ENCODE assay signal across 28 cellular contexts in genomic region chr19:19209372-19209771, GRCh38. TPM values are rescaled to one million over a fixed set of nuclear protein-coding genes. Genes with fewer than 3 reads are reported as not detected.
DNase-seq lines count a peak whose midpoint lies in the region; ATAC-seq, FAIRE-seq and TF ChIP-seq lines count a peak whose summit lies in the region.
"Had no signal": no experiment of that assay in that cellular context is flagged by ENCODE, and none has a peak within 500 bp of the region (broad histone marks: within the 10 kb centered on the region; RNA-seq: fewer than 3 reads in every experiment).

No MANE protein-coding gene starts in this region.

- CTCF ChIA-PET in K562 (lab: Yijun Ruan, JAX; ENCODE audit: low intra/inter-chr PET ratio): no interaction called here

- H3K9me3 ChIP-seq in K562 (replicated peaks; ENCODE audit: control insufficient read depth, insufficient read depth, low read depth, low read length): no peaks in the 10 kb centered on the region
- H3K9me3 ChIP-seq: esophagus muscularis mucosa, HAP-1, neutrophil had no signal

- TF ChIP-seq RAD21 in K562 (CRISPR knock-in tag; conservative IDR thresholded peaks at IDR 0.05 in 1 of 2, IDR thresholded peaks at IDR 0.05 in 1 of 2): no peak

- peak; percentile 57 for ATAC-seq in K562
- no peak for ATAC-seq in HG03342 (IDR thresholded peaks at IDR 0.05; ENCODE audit: unreplicated experiment)
- ATAC-seq: left colon, WTC11 had no signal

- no peaks in the 10 kb centered on the region for H3K36me3 ChIP-seq in K562 (ENCODE audit: control insufficient read depth, insufficient read depth, low read length)
- H3K36me3 ChIP-seq: esophagus muscularis mucosa, HAP-1, neutrophil had no signal

- POLR2A ChIA-PET in K562 (lab: Yijun Ruan, JAX): interaction anchor here (0.7 to 1.8 kb wide), 2 partner anchors 12 to 14 kb away, joined by 3 to 5 read pairs; no protein-coding TSS in a partner anchor

- TF ChIP-seq EP300 in K562 (IDR thresholded peaks at IDR 0.05; ENCODE audit: low read length): no peak

- no peak for TF ChIP-seq POLR2A in K562 (conservative IDR thresholded peaks at IDR 0.05)

- H3K79me2 ChIP-seq in K562 (ENCODE audit: control insufficient read depth, insufficient read depth, low read length): no peaks in the 10 kb centered on the region
- H3K79me2 ChIP-seq: hepatocyte had no signal

- peaks cover 8 to 17% of the 10 kb centered on the region in 2 experiments; a peak in 4 of 5 replicates for H3K4me1 ChIP-seq in K562 (replicated peaks in 1 of 2; ENCODE audit: control insufficient read depth in 2 of 2, insufficient read depth in 2 of 2, low read length in 2 of 2)
- H3K4me1 ChIP-seq: HAP-1 had no signal

- H3K27ac ChIP-seq in K562 (ENCODE audit: extremely low read depth, low read depth, low read length): no peak overlapping the region
- H3K27ac ChIP-seq: esophagus muscularis mucosa, hepatocyte, neutrophil, skin epidermis had no signal

- H4K20me1 ChIP-seq in K562 (replicated peaks; ENCODE audit: control insufficient read depth, insufficient read depth, low read length): no peaks in the 10 kb centered on the region

- H3K4me3 ChIP-seq in K562: no peak overlapping the region
- H3K4me3 ChIP-seq: esophagus muscularis mucosa, HAP-1, hepatocyte, skin epidermis had no signal

- no peak for FAIRE-seq in K562 (lab: Jason Lieb, UNC)
- FAIRE-seq: bronchial epithelial cell, colon had no signal

- BruUV-seq in K562 (replicated peaks; lab: Mats Ljungman, UMichigan): no TSS peak

- no peak overlapping the region for H2AFZ ChIP-seq in K562 (ENCODE audit: low read depth, low read length)
- H2AFZ ChIP-seq: hepatocyte had no signal

- intact Hi-C loops in K562 (cut with micrococcal nuclease): no loop called here

- WGBS in K562 (ENCODE audit: insufficient coverage, low coverage, missing lambda C conversion rate): 3% methylated on average over 9 of the region's 9 CpGs

- H3K27me3 ChIP-seq in K562 (ENCODE audit: control insufficient read depth in 2 of 2, insufficient read depth in 2 of 2, low read length in 2 of 2): peaks cover 4 to 26% of the 10 kb centered on the region in 2 experiments

- peaks cover 3% of the 10 kb centered on the region for H3K9me1 ChIP-seq in K562 (ENCODE audit: control insufficient read depth, insufficient read depth, low read length)

- DNase-seq in DMS79 treated with DMSO at 0.1 percent for 48 hours (lab: John Stamatoyannopoulos, UW) (peak; percentile 27), DMS79 (lab: John Stamatoyannopoulos, UW) (no peak), NCI-H1105 (lab: John Stamatoyannopoulos, UW) (peak; percentile 7), NCI-H510A (lab: John Stamatoyannopoulos, UW) (peak; percentile 69), K562 (ENCODE audit: extremely low read depth in 1 of 4, low spot score in 3 of 4) (no peak), midbrain (lab: John Stamatoyannopoulos, UW) (no peak)
- no peak for DNase-seq in activated T-cell treated with anti-CD3 and anti-CD28 coated beads, Interleukin-2, amount 50 U/mL, for 1 hour
- DNase-seq: 8988T; activated naive CD4-positive, alpha-beta T cell treated with anti-CD3 and anti-CD28 coated beads, Interleukin-2, amount 10 ng/mL, durations not matched to agents 7 days and 5 days; CD4-positive, alpha-beta T cell; DND-41; foreskin melanocyte; IMR-90; left colon; NCI-H187 treated with DMSO at 0.1 percent for 48 hours; T-helper 9 cell had no signal

- H3K4me2 ChIP-seq in K562 (ENCODE audit: insufficient read depth, low read length): no peak overlapping the region
- H3K4me2 ChIP-seq: hepatocyte had no signal

- in situ Hi-C loops in K562 (cut with MboI): no loop called here

- TF ChIP-seq CTCF in K562 (IDR thresholded peaks at IDR 0.05 in 2 of 3, conservative IDR thresholded peaks at IDR 0.05 in 1 of 3; ENCODE audit: insufficient read depth in 2 of 3, low read depth in 1 of 3, low read length in 3 of 3): no peak

- H3K9ac ChIP-seq in K562 (ENCODE audit: insufficient read depth in 1 of 2, low read depth in 2 of 2, low read length in 2 of 2): no peak overlapping the region

RNA-seq across cellular contexts. Expression of gene NCAN, which starts 2.4 kb away (rescaled TPM):
- 0.14 TPM in 1 of 2 replicates, not detected in the other for total RNA-seq in K562 (2011; cell fraction: chromatin; rRNA removed; ENCODE audit: low replicate concordance)
- under 0.01 and 0.17 TPM in 2 replicates for total RNA-seq in K562 (2011; cell fraction: nucleolus; rRNA removed)
- 0.15 TPM in 1 of 2 replicates, not detected in the other for total RNA-seq in K562 (2011; cell fraction: nucleoplasm; rRNA removed)
- total RNA-seq in K562 (2014; rRNA removed): not detected in 2 replicates
- not detected in 2 replicates for total RNA-seq in K562 (2014; rRNA removed; fragmentation: Illumina TruSeq; extraction: Trizol)
- total RNA-seq in K562 (2015; rRNA removed; fragmentation: Illumina TruSeq; extraction: Trizol): not detected in 2 replicates
- 0.04 and 0.07 TPM in 2 replicates for total RNA-seq in K562 (2021)
- not detected in 2 replicates for polyA plus RNA-seq in K562 (2011; rRNA removed)
- polyA plus RNA-seq in K562 (2011; cell fraction: cytosol; rRNA removed): 0.04 TPM in 1 of 2 replicates, not detected in the other
- 0.03 TPM in 1 of 2 replicates, not detected in the other for polyA plus RNA-seq in K562 (2011; cell fraction: nucleus; rRNA removed)
- 0.04 and 0.05 TPM in 2 replicates for polyA plus RNA-seq in K562 (2012)
- not detected in 2 replicates for polyA plus RNA-seq in K562 (2014; fragmentation: Illumina TruSeq; extraction: Trizol)
- polyA plus RNA-seq in K562 (2014; fragmentation: Nextera tagmentation; extraction: Ambion mirVana): not detected
- polyA plus RNA-seq in K562 (2014; rRNA removed): not detected in 2 replicates
- polyA minus RNA-seq in K562 (2011; rRNA and poly(A)+ RNA removed): not detected in 2 replicates
- not detected in 2 replicates for polyA minus RNA-seq in K562 (2011; cell fraction: cytosol; rRNA and poly(A)+ RNA removed)
- 0.11 TPM in 1 of 2 replicates, not detected in the other for polyA minus RNA-seq in K562 (2011; cell fraction: nucleus; rRNA and poly(A)+ RNA removed)
- total RNA-seq: activated T-helper 1 cell treated with anti-CD3 and anti-CD28 coated beads, Interleukin-12 subunit alpha, Interleukin-12 subunit beta, Interleukin-2, Interleukin-4 antibody, amounts not matched to agents 30 ng/mL and 10 ng/mL and 1 ng/mL, durations not matched to agents 14 hours and 24 hours and 36 hours; bronchial epithelial cell; CD4-positive, alpha-beta T cell; IMR-90; left colon; MCF 10A; ureter had no signal
- polyA plus RNA-seq: hepatocyte, IMR-90 had no signal

RNA-seq across cellular contexts. Expression of gene NR2C2AP, which starts 6.2 kb away (rescaled TPM):
- total RNA-seq in K562 (2011; cell fraction: chromatin; rRNA removed; ENCODE audit: low replicate concordance): 15.0 and 44.6 TPM in 2 replicates
- 37.5 and 41.5 TPM in 2 replicates for total RNA-seq in K562 (2011; cell fraction: nucleolus; rRNA removed)
- 28.9 and 30.6 TPM in 2 replicates for total RNA-seq in K562 (2011; cell fraction: nucleoplasm; rRNA removed)
- total RNA-seq in K562 (2014; rRNA removed): 31.3 and 33.1 TPM in 2 replicates
- total RNA-seq in K562 (2014; rRNA removed; fragmentation: Illumina TruSeq; extraction: Trizol): 23.1 and 26.3 TPM in 2 replicates
- 26.4 TPM in 2 replicates for total RNA-seq in K562 (2015; rRNA removed; fragmentation: Illumina TruSeq; extraction: Trizol)
- 32.4 and 35.6 TPM in 2 replicates for total RNA-seq in K562 (2021)
- 22.3 and 23.7 TPM in 2 replicates for polyA plus RNA-seq in K562 (2011; rRNA removed)
- polyA plus RNA-seq in K562 (2011; cell fraction: cytosol; rRNA removed): 19.2 and 25.1 TPM in 2 replicates
- 56.3 and 62.7 TPM in 2 replicates for polyA plus RNA-seq in K562 (2011; cell fraction: nucleus; rRNA removed)
- polyA plus RNA-seq in K562 (2012): 22.1 and 26.0 TPM in 2 replicates
- 30.3 and 33.1 TPM in 2 replicates for polyA plus RNA-seq in K562 (2014; fragmentation: Illumina TruSeq; extraction: Trizol)
- polyA plus RNA-seq in K562 (2014; fragmentation: Nextera tagmentation; extraction: Ambion mirVana): 10 to 100 TPM; 55.3 to 77.4 TPM
- 37.5 and 39.0 TPM in 2 replicates for polyA plus RNA-seq in K562 (2014; rRNA removed)
- polyA minus RNA-seq in K562 (2011; rRNA and poly(A)+ RNA removed): 8.9 and 10.0 TPM in 2 replicates
- 5.2 and 8.1 TPM in 2 replicates for polyA minus RNA-seq in K562 (2011; cell fraction: cytosol; rRNA and poly(A)+ RNA removed)
- 10.4 and 19.0 TPM in 2 replicates for polyA minus RNA-seq in K562 (2011; cell fraction: nucleus; rRNA and poly(A)+ RNA removed)

RNA-seq across cellular contexts. Expression of gene RFXANK, which starts 17.3 kb away (rescaled TPM):
- total RNA-seq in K562 (2011; cell fraction: chromatin; rRNA removed; ENCODE audit: low replicate concordance): 68.6 and 223 TPM in 2 replicates
- total RNA-seq in K562 (2011; cell fraction: nucleolus; rRNA removed): 202 and 233 TPM in 2 replicates
- total RNA-seq in K562 (2011; cell fraction: nucleoplasm; rRNA removed): 103 and 126 TPM in 2 replicates
- total RNA-seq in K562 (2014; rRNA removed) (152 and 203 TPM in 2 replicates), K562 (2014; rRNA removed; fragmentation: Illumina TruSeq; extraction: Trizol) (79.8 and 106 TPM in 2 replicates), K562 (2015; rRNA removed; fragmentation: Illumina TruSeq; extraction: Trizol) (158 and 164 TPM in 2 replicates), K562 (2021) (176 and 185 TPM in 2 replicates)
- polyA plus RNA-seq in K562 (2011; rRNA removed) (68.6 and 70.4 TPM in 2 replicates), K562 (2014; fragmentation: Illumina TruSeq; extraction: Trizol) (181 and 187 TPM in 2 replicates), K562 (2014; fragmentation: Nextera tagmentation; extraction: Ambion mirVana) (100 to 1,000 TPM in 1 of 2 experiments, 10 to 100 TPM in 1; 81.4 to 150 TPM), K562 (2014; rRNA removed) (138 and 143 TPM in 2 replicates)
- 91.9 and 206 TPM in 2 replicates for polyA plus RNA-seq in K562 (2011; cell fraction: cytosol; rRNA removed)
- polyA plus RNA-seq in K562 (2011; cell fraction: nucleus; rRNA removed): 256 and 295 TPM in 2 replicates
- polyA plus RNA-seq in K562 (2012): 186 and 218 TPM in 2 replicates
- polyA minus RNA-seq in K562 (2011; rRNA and poly(A)+ RNA removed): 23.8 and 46.5 TPM in 2 replicates
- 50.6 and 74.2 TPM in 2 replicates for polyA minus RNA-seq in K562 (2011; cell fraction: cytosol; rRNA and poly(A)+ RNA removed)
- polyA minus RNA-seq in K562 (2011; cell fraction: nucleus; rRNA and poly(A)+ RNA removed): 71.6 and 78.2 TPM in 2 replicates

RNA-seq across cellular contexts. Expression of gene BORCS8, which starts 17.4 kb away (rescaled TPM):
- 26.1 and 65.6 TPM in 2 replicates for total RNA-seq in K562 (2011; cell fraction: chromatin; rRNA removed; ENCODE audit: low replicate concordance)
- 31.4 and 35.8 TPM in 2 replicates for total RNA-seq in K562 (2011; cell fraction: nucleolus; rRNA removed)
- 36.1 and 51.5 TPM in 2 replicates for total RNA-seq in K562 (2011; cell fraction: nucleoplasm; rRNA removed)
- total RNA-seq in K562 (2014; rRNA removed): 33.3 and 33.6 TPM in 2 replicates
- total RNA-seq in K562 (2014; rRNA removed; fragmentation: Illumina TruSeq; extraction: Trizol): 7.9 and 11.3 TPM in 2 replicates
- 16.3 and 17.3 TPM in 2 replicates for total RNA-seq in K562 (2015; rRNA removed; fragmentation: Illumina TruSeq; extraction: Trizol)
- total RNA-seq in K562 (2021): 30.4 and 30.5 TPM in 2 replicates
- 11.2 and 12.7 TPM in 2 replicates for polyA plus RNA-seq in K562 (2011; rRNA removed)
- 12.3 and 35.6 TPM in 2 replicates for polyA plus RNA-seq in K562 (2011; cell fraction: cytosol; rRNA removed)
- polyA plus RNA-seq in K562 (2011; cell fraction: nucleus; rRNA removed): 20.9 and 34.2 TPM in 2 replicates
- polyA plus RNA-seq in K562 (2012): 17.6 and 20.6 TPM in 2 replicates
- 24.4 and 31.3 TPM in 2 replicates for polyA plus RNA-seq in K562 (2014; fragmentation: Illumina TruSeq; extraction: Trizol)
- polyA plus RNA-seq in K562 (2014; fragmentation: Nextera tagmentation; extraction: Ambion mirVana): 1 to 10 TPM; 4.6 to 9.4 TPM
- 28.7 and 29.9 TPM in 2 replicates for polyA plus RNA-seq in K562 (2014; rRNA removed)
- polyA minus RNA-seq in K562 (2011; rRNA and poly(A)+ RNA removed): 3.8 and 6.9 TPM in 2 replicates
- 6.7 and 7.9 TPM in 2 replicates for polyA minus RNA-seq in K562 (2011; cell fraction: cytosol; rRNA and poly(A)+ RNA removed)
- polyA minus RNA-seq in K562 (2011; cell fraction: nucleus; rRNA and poly(A)+ RNA removed): 5.7 and 7.3 TPM in 2 replicates

RNA-seq across cellular contexts. Expression of gene MEF2B, which starts 39.3 kb away (rescaled TPM):
- total RNA-seq in K562 (2011; cell fraction: chromatin; rRNA removed; ENCODE audit: low replicate concordance): 1.4 TPM in 1 of 2 replicates, not detected in the other
- total RNA-seq in K562 (2011; cell fraction: nucleolus; rRNA removed): 1.2 and 1.7 TPM in 2 replicates
- 1.4 and 1.8 TPM in 2 replicates for total RNA-seq in K562 (2011; cell fraction: nucleoplasm; rRNA removed)
- total RNA-seq in K562 (2014; rRNA removed) (0.16 and 0.77 TPM in 2 replicates), K562 (2014; rRNA removed; fragmentation: Illumina TruSeq; extraction: Trizol) (not detected in 2 replicates), K562 (2015; rRNA removed; fragmentation: Illumina TruSeq; extraction: Trizol) (0.14 and 0.23 TPM in 2 replicates), K562 (2021) (0.72 and 1.9 TPM in 2 replicates)
- polyA plus RNA-seq in K562 (2011; rRNA removed) (0.15 and 0.26 TPM in 2 replicates), K562 (2014; fragmentation: Illumina TruSeq; extraction: Trizol) (0.65 and 1.0 TPM in 2 replicates), K562 (2014; fragmentation: Nextera tagmentation; extraction: Ambion mirVana) (not detected), K562 (2014; rRNA removed) (0.46 and 1.1 TPM in 2 replicates)
- 0.12 and 0.25 TPM in 2 replicates for polyA plus RNA-seq in K562 (2011; cell fraction: cytosol; rRNA removed)
- polyA plus RNA-seq in K562 (2011; cell fraction: nucleus; rRNA removed): 1.1 and 1.8 TPM in 2 replicates
- 0.14 and 7.0 TPM in 2 replicates for polyA plus RNA-seq in K562 (2012)
- polyA minus RNA-seq in K562 (2011; rRNA and poly(A)+ RNA removed): not detected in 2 replicates
- polyA minus RNA-seq in K562 (2011; cell fraction: cytosol; rRNA and poly(A)+ RNA removed): not detected in 2 replicates
- polyA minus RNA-seq in K562 (2011; cell fraction: nucleus; rRNA and poly(A)+ RNA removed): 0.27 and 0.89 TPM in 2 replicates
- total RNA-seq: esophagus muscularis mucosa had no signal

Comparison
In these comparisons a context has a peak if more than half of its experiments do, and no peak if none do; other contexts are left out.
1. DNase-seq: peak in DMS79 treated with DMSO at 0.1 percent for 48 hours (single experiment), NCI-H1105 (single experiment) and NCI-H510A (single experiment); none in DMS79 (single experiment), K562 (0 of 4), activated T-cell treated with anti-CD3 and anti-CD28 coated beads, Interleukin-2, amount 50 U/mL, for 1 hour (single experiment) and midbrain (single experiment).